ENCODE assay signal across 18 cellular contexts in genomic region chr12:120402217-120402616, GRCh38. TPM values are rescaled to one million over a fixed set of nuclear protein-coding genes. Genes with fewer than 3 reads are reported as not detected.
DNase-seq lines count a peak whose midpoint lies in the region; ATAC-seq, FAIRE-seq and TF ChIP-seq lines count a peak whose summit lies in the region.
"Had no signal": no experiment of that assay in that cellular context is flagged by ENCODE, and none has a peak within 500 bp of the region (broad histone marks: within the 10 kb centered on the region; RNA-seq: fewer than 3 reads in every experiment).

No MANE protein-coding gene starts in this region.

- no peak for TF ChIP-seq RAD21 in H1 (IDR thresholded peaks at IDR 0.05 in 1 of 2, conservative IDR thresholded peaks at IDR 0.05 in 1 of 2; ENCODE audit: low read depth in 2 of 2, low read length in 2 of 2)

- H3K4me1 ChIP-seq in SJCRH30 (no peaks in the 10 kb centered on the region), H1 (replicated peaks in 1 of 4; ENCODE audit: control insufficient read depth in 3 of 4, insufficient read depth in 4 of 4, low read length in 3 of 4) (peaks cover 1 to 13% (median 6%) of the 10 kb centered on the region in 4 experiments)
- H3K4me1 ChIP-seq: prostate gland had no signal

- no peak for TF ChIP-seq POLR2A in H1 (IDR thresholded peaks at IDR 0.05; ENCODE audit: control extremely low read depth in 1 of 2, low read depth in 2 of 2, low read length in 2 of 2)

- no peak overlapping the region; the same call in 1 of the 2 replicates for H4K8ac ChIP-seq in H1 (ENCODE audit: extremely low read depth, insufficient read depth, low read length)

- DNase-seq in G401 (ENCODE audit: low spot score) (peak; percentile 10), SJCRH30 (peak; percentile 55 to 80), H1 (ENCODE audit: low read depth in 1 of 2, low spot score in 2 of 2) (peak in 1 of 2 experiments; percentile 59), nephron progenitor cell (peak; percentile 62), DMS53 treated with DMSO at 0.1 percent for 48 hours (lab: John Stamatoyannopoulos, UW; ENCODE audit: unreplicated experiment) (no peak)
- DNase-seq in CD4-positive, alpha-beta T cell, result no peak
- DNase-seq in activated CD4-positive, alpha-beta T cell treated with anti-CD3 and anti-CD28 coated beads, Interleukin-2, amount 50 U/mL, for 1 hour, result no peak
- DNase-seq: activated CD4-positive, alpha-beta memory T cell treated with anti-CD3 and anti-CD28 coated beads, Interleukin-2, amount 10 ng/mL, durations not matched to agents 7 days and 5 days; activated effector memory CD4-positive, alpha-beta T cell treated with Interleukin-2 at 50 U/mL for 16 hours; aorta; effector memory CD8-positive, alpha-beta T cell; HFFc6; mucosa of descending colon; NCI-H187 treated with DMSO at 0.1 percent for 48 hours; T-helper 9 cell had no signal

- H3K4me3 Mint-ChIP-seq in nephron progenitor cell, result peak overlapping the region; percentile 59
- no peak overlapping the region for H3K4me3 Mint-ChIP-seq in CD4-positive, alpha-beta T cell
- H3K4me3 Mint-ChIP-seq: activated CD4-positive, alpha-beta memory T cell treated with anti-CD3 and anti-CD28 coated beads, Interleukin-2, amount 10 ng/mL, durations not matched to agents 7 days and 5 days; effector memory CD8-positive, alpha-beta T cell; HFFc6 had no signal

- H2BK12ac ChIP-seq in H1 (ENCODE audit: low read depth, low read length), result peak overlapping the region; percentile 89

- no peak for TF ChIP-seq EP300 in H1 (IDR thresholded peaks at IDR 0.05; ENCODE audit: borderline replicate concordance in 1 of 2, low read depth in 2 of 2, low read length in 2 of 2)

- peak overlapping the region; percentile 68 for H2AFZ ChIP-seq in H1 (ENCODE audit: low read length)

- H4K20me1 ChIP-seq in H1 (replicated peaks in 1 of 2; ENCODE audit: control insufficient read depth in 1 of 2, insufficient read depth in 2 of 2, low read length in 2 of 2), result no peaks in the 10 kb centered on the region

- POLR2A ChIA-PET in H1 (lab: Charles Lee; ENCODE audit: partially characterized antibody), result interaction anchor here (0.7 to 3.8 kb wide), 12 partner anchors 8 to 201 kb away, joined by 3 to 18 read pairs (median 4); no protein-coding TSS in a partner anchor
- POLR2A ChIA-PET in CD4-positive, alpha-beta T cell (lab: Charles Lee), result no interaction called here

- ATAC-seq in CD4-positive, alpha-beta T cell (ENCODE audit: poor library complexity), result no peak
- ATAC-seq in GM21447 (IDR thresholded peaks at IDR 0.05; ENCODE audit: unreplicated experiment), result no peak
- ATAC-seq: effector memory CD8-positive, alpha-beta T cell; mucosa of descending colon had no signal

- H3K23me2 ChIP-seq in H1 (ENCODE audit: low read depth, low read length), result no peaks in the 10 kb centered on the region

- peak overlapping the region; percentile 48 to 51 for H3K4me2 ChIP-seq in H1 (ENCODE audit: insufficient read depth in 1 of 2, low read depth in 2 of 2, low read length in 2 of 2)

- H3K9me3 ChIP-seq in SJCRH30 (replicated peaks) (no peaks in the 10 kb centered on the region), H1 (ENCODE audit: insufficient read depth in 2 of 2, low read depth in 1 of 2, low read length in 1 of 2) (no peaks in the 10 kb centered on the region)
- no peaks in the 10 kb centered on the region for H3K9me3 ChIP-seq in CD4-positive, alpha-beta T cell (ENCODE audit: control insufficient read depth, low read length)
- H3K9me3 ChIP-seq: mucosa of descending colon, prostate gland, thoracic aorta had no signal

- H3K4me3 ChIP-seq in SJCRH30 (no peak overlapping the region), H1 (ENCODE audit: extremely low read depth in 1 of 4, insufficient read depth in 2 of 4, low read depth in 3 of 4, low read length in 4 of 4) (peak overlapping the region in 1 of 4 experiments; percentile 27; a peak in 1 of 8 replicates)
- H3K4me3 ChIP-seq: mucosa of descending colon, prostate gland, thoracic aorta had no signal

- CTCF ChIA-PET in H1 (lab: Charles Lee; ENCODE audit: partially characterized antibody), result interaction anchor here (1.0 to 4.5 kb wide), 11 partner anchors 8 to 167 kb away, joined by 3 to 22 read pairs (median 4); no protein-coding TSS in a partner anchor
- CTCF ChIA-PET in CD4-positive, alpha-beta T cell (lab: Charles Lee), result no interaction called here

- no peaks in the 10 kb centered on the region for H3K36me3 Mint-ChIP-seq in nephron progenitor cell (ENCODE audit: low read depth)
- no peaks in the 10 kb centered on the region for H3K36me3 Mint-ChIP-seq in CD4-positive, alpha-beta T cell (ENCODE audit: low read depth)

- no peaks in the 10 kb centered on the region for H3K79me1 ChIP-seq in H1 (ENCODE audit: low read depth, low read length)

- H3K27me3 Mint-ChIP-seq in nephron progenitor cell (ENCODE audit: low read depth, poor library complexity), result no peaks in the 10 kb centered on the region
- H3K27me3 Mint-ChIP-seq in CD4-positive, alpha-beta T cell, result peaks cover 10% of the 10 kb centered on the region

- no peak overlapping the region for H3K23ac ChIP-seq in H1 (ENCODE audit: insufficient read length)

- peak overlapping the region; percentile 92 for H3K27ac Mint-ChIP-seq in nephron progenitor cell
- H3K27ac Mint-ChIP-seq in CD4-positive, alpha-beta T cell, result no peak overlapping the region
- H3K27ac Mint-ChIP-seq: activated CD4-positive, alpha-beta memory T cell treated with anti-CD3 and anti-CD28 coated beads, Interleukin-2, amount 10 ng/mL, durations not matched to agents 7 days and 5 days; effector memory CD8-positive, alpha-beta T cell; HFFc6 had no signal

- H3K27me3 ChIP-seq in SJCRH30 (no peaks in the 10 kb centered on the region), H1 (replicated peaks in 1 of 4; ENCODE audit: control insufficient read depth in 3 of 4, extremely low read depth in 1 of 4, insufficient read depth in 3 of 4, low read length in 3 of 4) (no peaks in the 10 kb centered on the region)
- no peaks in the 10 kb centered on the region for H3K27me3 ChIP-seq in CD4-positive, alpha-beta T cell (ENCODE audit: control insufficient read depth, insufficient read depth, low read length)

- H3K36me3 ChIP-seq in SJCRH30, result no peaks in the 10 kb centered on the region
- H3K36me3 ChIP-seq in H1 (ENCODE audit: control insufficient read depth in 2 of 4, insufficient read depth in 4 of 4, low read length in 3 of 4), result no peaks in the 10 kb centered on the region
- H3K36me3 ChIP-seq: prostate gland, thoracic aorta had no signal

- peaks cover 4% of the 10 kb centered on the region for H3K9me3 Mint-ChIP-seq in nephron progenitor cell
- H3K9me3 Mint-ChIP-seq in CD4-positive, alpha-beta T cell, result no peaks in the 10 kb centered on the region
- H3K9me3 Mint-ChIP-seq: effector memory CD8-positive, alpha-beta T cell; HFFc6 had no signal

- H3K4ac ChIP-seq in H1 (replicated peaks; ENCODE audit: insufficient read length, low read depth, low read length), result no peak overlapping the region

- peak; percentile 62 for FAIRE-seq in H1 (lab: Jason Lieb, UNC)

- H3K27ac ChIP-seq in SJCRH30 (no peak overlapping the region), H1 (ENCODE audit: low read depth, low read length) (no peak overlapping the region)
- no peak overlapping the region for H3K27ac ChIP-seq in CD4-positive, alpha-beta T cell (ENCODE audit: low read depth, low read length)
- H3K27ac ChIP-seq: prostate gland, thoracic aorta had no signal

- H2AK5ac ChIP-seq in H1 (ENCODE audit: low read depth, low read length), result no peak overlapping the region

- H2BK5ac ChIP-seq in H1 (ENCODE audit: low read depth, low read length), result peak overlapping the region; percentile 47; the same call in 1 of the 2 replicates

- H3K4me1 Mint-ChIP-seq in nephron progenitor cell, result peaks cover 33% of the 10 kb centered on the region
- H3K4me1 Mint-ChIP-seq in CD4-positive, alpha-beta T cell (ENCODE audit: low read depth), result no peaks in the 10 kb centered on the region

- no peak overlapping the region for H3K14ac ChIP-seq in H1 (ENCODE audit: insufficient read length)

- H3K9ac ChIP-seq in H1 (replicated peaks in 1 of 4; ENCODE audit: extremely low read depth in 1 of 4, low read depth in 3 of 4, low read length in 3 of 4), result no peak overlapping the region

- peak overlapping the region; percentile 23; the same call in 1 of the 2 replicates for H2BK15ac ChIP-seq in H1 (ENCODE audit: low read length)

- H2BK20ac ChIP-seq in H1 (ENCODE audit: low read length), result peak overlapping the region; percentile 13; the same call in 1 of the 2 replicates

- H2BK120ac ChIP-seq in H1 (replicated peaks; ENCODE audit: low read depth, low read length), result no peak overlapping the region

- H4K91ac ChIP-seq in H1 (replicated peaks; ENCODE audit: insufficient read length, low read length), result peak overlapping the region; percentile 2

- 27% methylated on average over 13 of the region's 13 CpGs; no CpG with 5 or more reads in 1 of the 2 experiments for WGBS in H1 (ENCODE audit: extremely low coverage in 1 of 2, insufficient coverage in 1 of 2, insufficient read length in 1 of 2, insufficient replicate concordance in 2 of 2, low coverage in 1 of 2, low lambda C conversion rate in 2 of 2, missing lambda C conversion rate in 1 of 2), 2 experiments

- in situ Hi-C loops in G401 (cut with HindIII; ENCODE audit: low sequenced_read_pairs), result no loop called here

- peak overlapping the region; percentile 97 for H3K18ac ChIP-seq in H1 (ENCODE audit: extremely low read depth, low read length)

- intact Hi-C loops in CD4-positive, alpha-beta T cell (cut with DNase I, micrococcal nuclease), result no loop called here

- TF ChIP-seq CTCF in H1 (IDR thresholded peaks at IDR 0.05; ENCODE audit: control extremely low read depth in 1 of 3, insufficient read depth in 1 of 3, low read depth in 1 of 3, low read length in 3 of 3) (no peak), nephron progenitor cell (IDR thresholded peaks at IDR 0.05) (no peak)
- no peak for TF ChIP-seq CTCF in CD4-positive, alpha-beta T cell (IDR thresholded peaks at IDR 0.05)

- H4K5ac ChIP-seq in H1 (ENCODE audit: insufficient read length, low read depth, low read length), result peak overlapping the region; percentile 46

- H3K56ac ChIP-seq in H1 (replicated peaks; ENCODE audit: insufficient read length, low read depth, low read length), result no peak overlapping the region

- no peaks in the 10 kb centered on the region for H3K79me2 ChIP-seq in H1 (ENCODE audit: control insufficient read depth in 1 of 2, insufficient read depth in 2 of 2, low read length in 2 of 2)

RNA-seq across cellular contexts. Expression of gene MSI1, which starts 33.3 kb away (rescaled TPM):
- 6.3 and 24.6 TPM in 2 replicates for total RNA-seq in G401 (2014; rRNA removed; shearing (Covaris generic))
- 4.8 and 5.4 TPM in 2 replicates for total RNA-seq in SJCRH30 (2014; rRNA removed; shearing (Covaris generic))
- 51.9 and 53.1 TPM in 2 replicates for total RNA-seq in H1 (2021; fragmentation: NEBNext Ultra II Directional; extraction: Animal tissue kit (Norgen Biotek cat#: 25700))
- polyA plus RNA-seq in H1 (2011; rRNA removed), result 13.5 and 19.2 TPM in 2 replicates
- polyA plus RNA-seq in H1 (2011; cell fraction: cytosol; rRNA removed), result 16.5 TPM
- polyA plus RNA-seq in H1 (2011; cell fraction: nucleus; rRNA removed), result 52.5 TPM
- 40.8 to 47.7 TPM (median 43.9 TPM) in 4 replicates for polyA plus RNA-seq in H1 (2012, experiment 1 of 2)
- 28.7 TPM for polyA plus RNA-seq in H1 (2012, experiment 2 of 2)
- polyA plus RNA-seq in H1 (2013, experiment 1 of 2), result 16.6 TPM
- polyA plus RNA-seq in H1 (2013, experiment 2 of 2), result 16.5 TPM
- 11.5 and 11.6 TPM in 2 replicates for polyA minus RNA-seq in H1 (2011; rRNA and poly(A)+ RNA removed)
- polyA minus RNA-seq in H1 (2011; cell fraction: cytosol; rRNA and poly(A)+ RNA removed), result 26.4 TPM
- polyA minus RNA-seq in H1 (2011; cell fraction: nucleus; rRNA and poly(A)+ RNA removed), result 9.0 TPM
- not detected for total RNA-seq in CD4-positive, alpha-beta T cell
- total RNA-seq: activated CD4-positive, alpha-beta memory T cell treated with anti-CD3 and anti-CD28 coated beads, Interleukin-2, amount 10 ng/mL, durations not matched to agents 7 days and 5 days; HFFc6 had no signal

RNA-seq across cellular contexts. Expression of gene COX6A1, which starts 35.7 kb away (rescaled TPM):
- 487 and 568 TPM in 2 replicates for total RNA-seq in G401 (2014; rRNA removed; shearing (Covaris generic))
- 423 and 488 TPM in 2 replicates for total RNA-seq in SJCRH30 (2014; rRNA removed; shearing (Covaris generic))
- 437 and 465 TPM in 2 replicates for total RNA-seq in H1 (2021; fragmentation: NEBNext Ultra II Directional; extraction: Animal tissue kit (Norgen Biotek cat#: 25700))
- 2,792 and 3,254 TPM in 2 replicates for polyA plus RNA-seq in H1 (2011; rRNA removed)
- 1,527 TPM for polyA plus RNA-seq in H1 (2011; cell fraction: cytosol; rRNA removed)
- 2,437 TPM for polyA plus RNA-seq in H1 (2011; cell fraction: nucleus; rRNA removed)
- polyA plus RNA-seq in H1 (2012, experiment 1 of 2), result 684 to 863 TPM (median 778 TPM) in 4 replicates
- 1,585 TPM for polyA plus RNA-seq in H1 (2012, experiment 2 of 2)
- polyA plus RNA-seq in H1 (2013, experiment 1 of 2), result 2,536 TPM
- 2,012 TPM for polyA plus RNA-seq in H1 (2013, experiment 2 of 2)
- 278 and 324 TPM in 2 replicates for polyA minus RNA-seq in H1 (2011; rRNA and poly(A)+ RNA removed)
- polyA minus RNA-seq in H1 (2011; cell fraction: cytosol; rRNA and poly(A)+ RNA removed), result 176 TPM
- polyA minus RNA-seq in H1 (2011; cell fraction: nucleus; rRNA and poly(A)+ RNA removed), result 310 TPM
- 100 to 1,000 TPM; 112 to 116 TPM for total RNA-seq in CD4-positive, alpha-beta T cell

RNA-seq across cellular contexts. Expression of gene TRIAP1, which starts 44.0 kb away (rescaled TPM):
- 90.3 and 118 TPM in 2 replicates for total RNA-seq in G401 (2014; rRNA removed; shearing (Covaris generic))
- 43.4 and 45.5 TPM in 2 replicates for total RNA-seq in SJCRH30 (2014; rRNA removed; shearing (Covaris generic))
- total RNA-seq in H1 (2021; fragmentation: NEBNext Ultra II Directional; extraction: Animal tissue kit (Norgen Biotek cat#: 25700)), result 58.5 and 63.4 TPM in 2 replicates
- polyA plus RNA-seq in H1 (2011; rRNA removed), result 20.8 and 42.0 TPM in 2 replicates
- polyA plus RNA-seq in H1 (2011; cell fraction: cytosol; rRNA removed), result 52.7 TPM
- 10.2 TPM for polyA plus RNA-seq in H1 (2011; cell fraction: nucleus; rRNA removed)
- polyA plus RNA-seq in H1 (2012, experiment 1 of 2), result 65.2 to 124 TPM (median 69.0 TPM) in 4 replicates
- 19.1 TPM for polyA plus RNA-seq in H1 (2012, experiment 2 of 2)
- 67.4 TPM for polyA plus RNA-seq in H1 (2013, experiment 1 of 2)
- 72.8 TPM for polyA plus RNA-seq in H1 (2013, experiment 2 of 2)
- 15.2 and 19.3 TPM in 2 replicates for polyA minus RNA-seq in H1 (2011; rRNA and poly(A)+ RNA removed)
- 32.7 TPM for polyA minus RNA-seq in H1 (2011; cell fraction: cytosol; rRNA and poly(A)+ RNA removed)
- polyA minus RNA-seq in H1 (2011; cell fraction: nucleus; rRNA and poly(A)+ RNA removed), result 17.4 TPM
- 10 to 100 TPM; 33.0 to 34.3 TPM for total RNA-seq in CD4-positive, alpha-beta T cell

RNA-seq across cellular contexts. Expression of gene GATC, which starts 44.0 kb away (rescaled TPM):
- 34.3 and 42.3 TPM in 2 replicates for total RNA-seq in G401 (2014; rRNA removed; shearing (Covaris generic))
- total RNA-seq in SJCRH30 (2014; rRNA removed; shearing (Covaris generic)), result 29.8 and 31.4 TPM in 2 replicates
- total RNA-seq in H1 (2021; fragmentation: NEBNext Ultra II Directional; extraction: Animal tissue kit (Norgen Biotek cat#: 25700)), result 30.4 and 34.2 TPM in 2 replicates
- polyA plus RNA-seq in H1 (2011; rRNA removed), result 13.2 and 13.6 TPM in 2 replicates
- polyA plus RNA-seq in H1 (2011; cell fraction: cytosol; rRNA removed), result 13.9 TPM
- polyA plus RNA-seq in H1 (2011; cell fraction: nucleus; rRNA removed), result 33.8 TPM
- 11.2 to 18.5 TPM (median 15.4 TPM) in 4 replicates for polyA plus RNA-seq in H1 (2012, experiment 1 of 2)
- 11.6 TPM for polyA plus RNA-seq in H1 (2012, experiment 2 of 2)
- polyA plus RNA-seq in H1 (2013, experiment 1 of 2), result 20.0 TPM
- polyA plus RNA-seq in H1 (2013, experiment 2 of 2), result 19.1 TPM
- 12.3 and 20.5 TPM in 2 replicates for polyA minus RNA-seq in H1 (2011; rRNA and poly(A)+ RNA removed)
- 7.3 TPM for polyA minus RNA-seq in H1 (2011; cell fraction: cytosol; rRNA and poly(A)+ RNA removed)
- polyA minus RNA-seq in H1 (2011; cell fraction: nucleus; rRNA and poly(A)+ RNA removed), result 25.8 TPM
- total RNA-seq in CD4-positive, alpha-beta T cell, result 10 to 100 TPM; 18.6 to 19.4 TPM

Comparison
In these comparisons a context has a peak if more than half of its experiments do, and no peak if none do; other contexts are left out.
1. DNase-seq: peak in G401 (single experiment), SJCRH30 (2 of 2) and nephron progenitor cell (single experiment); none in DMS53 treated with DMSO at 0.1 percent for 48 hours (single experiment), CD4-positive, alpha-beta T cell (0 of 10) and activated CD4-positive, alpha-beta T cell treated with anti-CD3 and anti-CD28 coated beads, Interleukin-2, amount 50 U/mL, for 1 hour (single experiment).